Comparison of ENCODE assay signal across 29 cellular contexts in the genomic region with DNA sequence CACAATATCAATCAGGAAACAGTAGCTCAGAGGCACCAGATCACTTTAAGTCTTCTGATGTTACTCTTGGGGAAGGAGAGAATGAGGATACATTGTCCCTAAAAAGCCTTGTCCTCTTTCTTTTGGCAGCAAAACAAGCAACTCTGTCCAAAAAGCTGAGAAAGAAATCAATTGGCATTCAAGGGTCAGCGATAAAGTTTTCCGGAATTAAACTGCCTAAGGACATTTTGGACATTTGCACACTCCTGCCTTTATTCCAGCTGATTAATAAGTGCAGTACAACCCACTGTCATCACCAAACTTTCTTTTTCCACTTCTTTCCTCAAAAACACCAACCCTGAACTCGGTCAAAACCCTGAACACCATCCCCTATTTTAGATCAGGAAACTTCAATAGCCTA.
"Had no signal": no experiment of that assay in that cellular context is flagged by ENCODE, and none has a peak within 500 bp of the region (broad histone marks: within the 10 kb centered on the region; RNA-seq: fewer than 3 reads in every experiment).

No MANE protein-coding gene starts in this region.

- H3K27ac ChIP-seq: lower lobe of right lung, pancreas, prostate gland, sigmoid colon, spleen, tibial nerve, uterus had no signal

- H3K36me3 ChIP-seq: lower lobe of right lung, pancreas, prostate gland, sigmoid colon, spleen, tibial nerve, uterus had no signal

- ATAC-seq: left colon; left ventricle myocardium superior; lower lobe of right lung; naive thymus-derived CD8-positive, alpha-beta T cell; pancreas; stimulated activated effector memory CD8-positive, alpha-beta T cell treated with anti-CD3 and anti-CD28 coated beads, Interleukin-12 subunit alpha, Interleukin-12 subunit beta, amount 100 ng/mL, for 72 hours; stimulated activated naive CD8-positive, alpha-beta T cell treated with anti-CD3 and anti-CD28 coated beads, Interleukin-15, amount 100 ng/mL, for 72 hours had no signal

- H3K4me1 ChIP-seq: lower lobe of right lung, pancreas, prostate gland, sigmoid colon, spleen, tibial nerve, uterus had no signal

- H3K4me1 Mint-ChIP-seq: immature natural killer cell; nephron; neural crest cell; stimulated activated effector memory CD8-positive, alpha-beta T cell treated with anti-CD3 and anti-CD28 coated beads, Interleukin-12 subunit alpha, Interleukin-12 subunit beta, amount 100 ng/mL, for 72 hours; stimulated activated naive CD8-positive, alpha-beta T cell treated with anti-CD3 and anti-CD28 coated beads, Interleukin-15, amount 100 ng/mL, for 72 hours had no signal

- H3K27ac Mint-ChIP-seq: immature natural killer cell; naive thymus-derived CD8-positive, alpha-beta T cell; nephron; stimulated activated effector memory CD8-positive, alpha-beta T cell treated with anti-CD3 and anti-CD28 coated beads, Interleukin-12 subunit alpha, Interleukin-12 subunit beta, amount 100 ng/mL, for 72 hours; stimulated activated naive CD8-positive, alpha-beta T cell treated with anti-CD3 and anti-CD28 coated beads, Interleukin-15, amount 100 ng/mL, for 72 hours; type B pancreatic cell had no signal

- H3K27me3 Mint-ChIP-seq: type B pancreatic cell had no signal

- H3K9me3 ChIP-seq: lower lobe of right lung, pancreas, prostate gland, sigmoid colon, tibial nerve, uterus had no signal

- H3K4me3 ChIP-seq: lower lobe of right lung, pancreas, prostate gland, sigmoid colon, spleen, tibial nerve, uterus had no signal

- H3K4me3 Mint-ChIP-seq: immature natural killer cell; naive thymus-derived CD8-positive, alpha-beta T cell; nephron; neural crest cell; stimulated activated effector memory CD8-positive, alpha-beta T cell treated with anti-CD3 and anti-CD28 coated beads, Interleukin-12 subunit alpha, Interleukin-12 subunit beta, amount 100 ng/mL, for 72 hours; stimulated activated naive CD8-positive, alpha-beta T cell treated with anti-CD3 and anti-CD28 coated beads, Interleukin-15, amount 100 ng/mL, for 72 hours; type B pancreatic cell had no signal

- H3K27me3 ChIP-seq: sigmoid colon, tibial nerve, uterus had no signal

- H3K9me3 Mint-ChIP-seq: type B pancreatic cell had no signal

- DNase-seq: hypothalamus; immature natural killer cell; kidney; left colon; left ventricle myocardium superior; lower lobe of right lung; mammary epithelial cell; mesenchymal stem cell; naive thymus-derived CD8-positive, alpha-beta T cell; nucleus accumbens; pancreas; posterior cingulate gyrus; retina; right cardiac atrium; sigmoid colon; small intestine; spleen; stimulated activated CD4-positive, alpha-beta T cell treated with anti-CD3 and anti-CD28 coated beads, Interleukin-4, amount 100 ng/mL, for 24 hours; stimulated activated naive CD4-positive, alpha-beta T cell treated with Interleukin-2 at 50 U/mL for 16 hours; stimulated activated naive CD8-positive, alpha-beta T cell treated with anti-CD3 and anti-CD28 coated beads, Interleukin-15, amount 100 ng/mL, for 72 hours; substantia nigra; uterus had no signal

- FAIRE-seq: islet of Langerhans, kidney, pancreas, small intestine had no signal

- H3K36me3 Mint-ChIP-seq: immature natural killer cell; stimulated activated effector memory CD8-positive, alpha-beta T cell treated with anti-CD3 and anti-CD28 coated beads, Interleukin-12 subunit alpha, Interleukin-12 subunit beta, amount 100 ng/mL, for 72 hours; type B pancreatic cell had no signal
